8 cellular contexts compared by ENCODE assay signal in genomic region chr17:8209909-8210760, GRCh38. TPM values are rescaled to one million over a fixed set of nuclear protein-coding genes. Genes with fewer than 3 reads are reported as not detected.
DNase-seq lines count a peak whose midpoint lies in the region; TF ChIP-seq lines count a peak whose summit lies in the region.

Gene AURKB, minus strand, starts transcription at chr17:8210575. Its CDS starts 351 bp downstream, at chr17:8210224.

- TF ChIP-seq EP300 in stomach (IDR thresholded peaks at IDR 0.05) = no peak

- H3K9me3 ChIP-seq in stomach = no peaks in the 10 kb centered on the region

- intact Hi-C loops in stomach (cut with DNase I; ENCODE audit: low total_unique reads) = no loop called here

- H3K36me3 Mint-ChIP-seq in neural crest cell (ENCODE audit: low read depth) = peaks cover 11% of the 10 kb centered on the region

- DNase-seq in EH (ENCODE audit: low read depth) (peak; percentile 98), GOT3 (lab: John Stamatoyannopoulos, UW) (peak; percentile 38), LNCaP clone FGC (ENCODE audit: low read depth) (peak; percentile 89), SHP77 (lab: John Stamatoyannopoulos, UW) (peak; percentile 99), fibroblast of the conjunctiva (ENCODE audit: low read depth) (peak; percentile 97), neural crest cell (ENCODE audit: low read depth, low spot score) (peak; percentile 91), stomach (peak; percentile 95)
- DNase-seq in activated T-helper 9 cell treated with anti-CD3 and anti-CD28 coated beads, Interleukin-2, amount 50 U/mL, for 16 hours (ENCODE audit: low read depth) = peak; percentile 88

- H3K27me3 ChIP-seq in stomach = no peaks in the 10 kb centered on the region

- 1 to 2% (median 2%) methylated on average over 43 to 46 of the region's 46 CpGs for WGBS in stomach, 5 donors

- H3K27ac Mint-ChIP-seq in neural crest cell (ENCODE audit: unreplicated experiment) = peak within 1 kb of the TSS; percentile 90

- no peaks in the 10 kb centered on the region for H3K36me3 ChIP-seq in stomach

- peaks cover 7 to 28% (median 14%) of the 10 kb centered on the region in 4 donors for H3K4me1 ChIP-seq in stomach

- H3K4me3 ChIP-seq in LNCaP clone FGC (ENCODE audit: low read depth, low read length) = peak within 1 kb of the TSS; percentile 88
- peak within 1 kb of the TSS; percentile 49 to 71 (median 57) for H3K4me3 ChIP-seq in stomach

- H3K27ac ChIP-seq in stomach = peak within 1 kb of the TSS; percentile 76 to 88 (median 86)

- H3K27me3 Mint-ChIP-seq in neural crest cell (ENCODE audit: low read depth) = no peaks in the 10 kb centered on the region

- peaks cover 34% of the 10 kb centered on the region for H3K4me1 Mint-ChIP-seq in neural crest cell

- peak within 1 kb of the TSS; percentile 95 for H3K4me3 Mint-ChIP-seq in neural crest cell

- TF ChIP-seq CTCF in LNCaP clone FGC (IDR thresholded peaks at IDR 0.05; ENCODE audit: control insufficient read depth, extremely low read depth, insufficient read depth) (no peak), neural crest cell (conservative IDR thresholded peaks at IDR 0.05) (no peak), stomach (IDR thresholded peaks at IDR 0.05) (no peak)

- no peak for TF ChIP-seq POLR2A in stomach (IDR thresholded peaks at IDR 0.05)

- no peaks in the 10 kb centered on the region for H3K9me3 Mint-ChIP-seq in neural crest cell

RNA-seq across cellular contexts. Expression of gene AURKB, which starts in this region (rescaled TPM):
- total RNA-seq in neural crest cell (176 and 186 TPM in 2 replicates), stomach (10 to 100 TPM in 2 of 5 donors, 1 to 10 TPM in 3; 1.0 to 66.0 (median 2.3) TPM)
- 10 to 100 TPM in 2 of 3 donors, 1 to 10 TPM in 1; 8.2 to 24.9 (median 10.7) TPM for polyA plus RNA-seq in stomach

Comparison
In these comparisons a context has a peak if more than half of its experiments do, and no peak if none do; other contexts are left out.
1. Peak in every context shown above with its lines: DNase-seq, H3K4me3 ChIP-seq and H3K27ac ChIP-seq.
2. DNase-seq: peak in every context shown above with its lines; median percentile 99 in SHP77; 98 in EH; 97 in fibroblast of the conjunctiva; 95 in stomach; 91 in neural crest cell; 89 in LNCaP clone FGC; 88 in activated T-helper 9 cell treated with anti-CD3 and anti-CD28 coated beads, Interleukin-2, amount 50 U/mL, for 16 hours; 38 in GOT3.